10 cellular contexts compared by ENCODE assay signal in the genomic region with DNA sequence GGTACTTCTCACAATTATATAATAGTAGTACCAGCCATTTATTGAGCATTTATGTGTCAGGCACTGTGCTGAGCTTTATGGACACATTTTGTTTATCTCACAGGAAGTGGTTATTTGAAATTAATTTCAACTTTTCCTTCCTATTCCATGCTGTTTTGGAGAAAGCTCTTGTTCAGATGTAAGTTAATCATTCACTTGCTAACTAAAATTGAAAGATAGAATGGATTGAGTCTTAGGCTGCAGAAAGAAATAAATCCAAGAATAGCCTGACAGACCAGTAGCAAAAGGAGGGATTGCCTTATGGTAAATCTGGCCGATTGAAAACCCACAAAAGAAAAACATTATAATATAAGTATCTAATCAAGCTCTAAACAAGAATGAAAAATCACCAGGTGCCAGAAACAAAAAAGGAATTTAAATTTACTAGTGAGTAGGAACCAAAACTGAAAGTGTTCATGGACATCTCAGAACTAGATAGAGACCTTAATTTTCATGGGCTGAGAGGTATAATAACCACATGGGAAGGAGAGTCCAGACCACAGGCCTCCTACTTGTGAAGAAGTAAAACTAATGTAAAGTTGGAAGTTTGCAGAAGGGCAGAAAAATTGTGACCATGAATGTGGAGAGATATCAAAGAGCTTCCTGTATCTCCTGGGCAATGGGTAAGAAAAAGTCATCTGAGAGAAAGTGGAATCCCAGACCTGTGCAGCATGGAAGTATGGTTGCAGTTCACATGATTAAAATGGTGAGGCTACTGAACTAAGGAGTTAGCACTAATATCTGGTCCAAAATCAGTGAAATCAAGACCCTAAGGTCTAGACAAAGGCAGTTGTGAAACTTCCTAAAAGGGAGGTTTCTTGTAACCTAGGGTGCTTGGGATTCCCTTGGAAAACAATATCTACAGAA. TPM values are rescaled to one million over a fixed set of nuclear protein-coding genes. Genes with fewer than 3 reads are reported as not detected.
DNase-seq lines count a peak whose midpoint lies in the region; ATAC-seq and TF ChIP-seq lines count a peak whose summit lies in the region.
"Had no signal": no experiment of that assay in that cellular context is flagged by ENCODE, and none has a peak within 500 bp of the region (broad histone marks: within the 10 kb centered on the region; RNA-seq: fewer than 3 reads in every experiment).

No MANE protein-coding gene starts in this region.

- no peak overlapping the region for H3K4me3 Mint-ChIP-seq in nephron progenitor cell

- TF ChIP-seq CTCF in left lung (IDR thresholded peaks at IDR 0.05) (no peak), nephron progenitor cell (IDR thresholded peaks at IDR 0.05) (no peak)

- no peak overlapping the region for H3K4me3 ChIP-seq in left lung
- H3K4me3 ChIP-seq: BLaER1 treated with 17β-estradiol and CSF1 and Interleukin-3, amounts not matched to agents 10 nM and 100 nM had no signal

- no peaks in the 10 kb centered on the region for H3K27me3 ChIP-seq in left lung

- DNase-seq in NCI-H774 (lab: John Stamatoyannopoulos, UW) (no peak), nucleus accumbens (lab: John Stamatoyannopoulos, UW) (no peak), left lung (no peak), nephron progenitor cell (no peak)
- DNase-seq: naive thymus-derived CD4-positive, alpha-beta T cell had no signal

- H3K27ac ChIP-seq in left lung: no peak overlapping the region
- H3K27ac ChIP-seq: BLaER1 treated with 17β-estradiol and CSF1 and Interleukin-3, amounts not matched to agents 10 nM and 100 nM had no signal

- H3K9me3 Mint-ChIP-seq in nephron progenitor cell: peaks cover 20% of the 10 kb centered on the region

- H3K4me1 Mint-ChIP-seq in nephron progenitor cell: no peaks in the 10 kb centered on the region

- no peaks in the 10 kb centered on the region for H3K27me3 Mint-ChIP-seq in nephron progenitor cell (ENCODE audit: low read depth, poor library complexity)
- H3K27me3 Mint-ChIP-seq: naive thymus-derived CD4-positive, alpha-beta T cell had no signal

- no peaks in the 10 kb centered on the region for H3K36me3 Mint-ChIP-seq in nephron progenitor cell (ENCODE audit: low read depth)

- intact Hi-C loops in left lung (cut with DNase I): no loop called here

- no peaks in the 10 kb centered on the region for H3K9me3 ChIP-seq in left lung

- no peaks in the 10 kb centered on the region for H3K36me3 ChIP-seq in left lung
- H3K36me3 ChIP-seq: BLaER1 treated with 17β-estradiol and CSF1 and Interleukin-3, amounts not matched to agents 10 nM and 100 nM had no signal

- no peak overlapping the region for H3K27ac Mint-ChIP-seq in nephron progenitor cell

- ATAC-seq in GM18498 (IDR thresholded peaks at IDR 0.05; ENCODE audit: unreplicated experiment) (peak; percentile 100), GM19438 (IDR thresholded peaks at IDR 0.05; ENCODE audit: low read depth, unreplicated experiment) (peak; percentile 88), HG02884 (IDR thresholded peaks at IDR 0.05; ENCODE audit: unreplicated experiment) (peak; percentile 99), HG03571 (IDR thresholded peaks at IDR 0.05; ENCODE audit: unreplicated experiment) (peak; percentile 98), left lung (no peak)
- ATAC-seq: naive thymus-derived CD4-positive, alpha-beta T cell had no signal

- H3K4me1 ChIP-seq in left lung: no peaks in the 10 kb centered on the region

RNA-seq across cellular contexts. Expression of gene RADX, which starts 38.0 kb away (rescaled TPM):
- 1 to 10 TPM; 3.2 to 4.9 TPM for total RNA-seq in left lung
